In the genomic region with DNA sequence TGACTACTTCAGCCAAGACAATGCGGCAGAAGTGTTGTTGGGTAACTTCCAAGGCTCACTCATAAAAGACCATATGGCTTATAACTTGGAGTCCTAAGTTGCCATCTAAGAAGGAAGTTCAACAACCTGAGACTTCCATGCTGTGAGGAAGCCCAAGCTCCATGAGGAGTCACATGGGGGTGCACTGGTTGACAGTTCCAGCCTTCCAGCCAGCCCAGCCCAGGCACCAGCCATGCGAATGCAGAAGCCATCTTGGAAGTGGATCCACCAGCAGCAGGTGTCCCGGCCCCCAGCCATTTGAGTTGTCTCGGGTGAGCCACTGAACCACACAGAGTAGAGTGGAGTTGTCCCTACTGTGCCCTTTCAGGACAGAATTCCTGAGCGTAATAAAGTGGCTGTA, we compare ENCODE assay signal across 1 cellular context.
TF ChIP-seq lines count a peak whose summit lies in the region.

No MANE protein-coding gene starts in this region.

TF ChIP-seq in HCT116, 20 proteins besides CTCF, POLR2A, EP300 and RAD21:
- TF ChIP-seq YY1 (IDR thresholded peaks at IDR 0.05; ENCODE audit: extremely low read depth, insufficient replicate concordance, low read depth, low read length), result peak; percentile 93
- TF ChIP-seq, protein P1, sequence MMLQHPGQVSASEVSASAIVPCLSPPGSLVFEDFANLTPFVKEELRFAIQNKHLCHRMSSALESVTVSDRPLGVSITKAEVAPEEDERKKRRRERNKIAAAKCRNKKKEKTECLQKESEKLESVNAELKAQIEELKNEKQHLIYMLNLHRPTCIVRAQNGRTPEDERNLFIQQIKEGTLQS (IDR thresholded peaks at IDR 0.05), result no peak
